In the genomic region with DNA sequence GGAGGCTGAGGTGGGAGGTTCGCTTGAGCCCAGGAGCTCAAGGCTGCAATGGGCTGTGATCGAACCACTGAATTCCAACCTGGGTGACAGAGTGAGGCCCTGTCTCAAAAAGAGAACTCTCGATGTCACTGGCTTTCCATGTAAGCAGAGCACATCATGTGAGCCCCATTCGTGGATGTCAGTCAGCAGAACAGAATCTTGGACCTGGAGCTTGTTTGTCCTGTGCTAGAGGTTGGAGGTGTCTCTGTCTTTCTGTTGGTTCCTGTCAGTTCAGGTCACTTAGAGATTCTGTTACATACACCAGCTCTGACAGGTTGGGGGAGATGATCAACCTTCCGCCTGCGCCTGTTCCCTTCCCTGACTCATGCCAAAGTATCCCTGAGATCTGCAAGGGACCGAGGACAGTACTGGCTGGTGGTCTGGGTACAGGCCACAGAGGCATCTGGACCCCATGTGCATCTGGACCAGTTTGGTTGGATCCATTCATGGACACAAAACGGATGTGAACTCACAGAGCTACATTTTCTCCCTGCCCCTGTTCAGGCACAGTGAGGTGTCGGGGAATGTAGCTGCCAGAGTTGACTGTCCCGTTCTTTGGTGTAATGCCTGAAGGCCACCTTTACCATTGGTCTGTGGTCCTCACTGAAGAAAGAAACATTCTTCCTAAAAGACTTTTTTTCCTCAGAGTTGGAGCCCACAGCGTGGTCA, we compare ENCODE assay signal across 1 cellular context.
TF ChIP-seq lines count a peak whose summit lies in the region.

No MANE protein-coding gene starts in this region.

TF ChIP-seq in HepG2, 621 proteins besides CTCF, POLR2A, EP300 and RAD21:
- TF ChIP-seq, protein P1, sequence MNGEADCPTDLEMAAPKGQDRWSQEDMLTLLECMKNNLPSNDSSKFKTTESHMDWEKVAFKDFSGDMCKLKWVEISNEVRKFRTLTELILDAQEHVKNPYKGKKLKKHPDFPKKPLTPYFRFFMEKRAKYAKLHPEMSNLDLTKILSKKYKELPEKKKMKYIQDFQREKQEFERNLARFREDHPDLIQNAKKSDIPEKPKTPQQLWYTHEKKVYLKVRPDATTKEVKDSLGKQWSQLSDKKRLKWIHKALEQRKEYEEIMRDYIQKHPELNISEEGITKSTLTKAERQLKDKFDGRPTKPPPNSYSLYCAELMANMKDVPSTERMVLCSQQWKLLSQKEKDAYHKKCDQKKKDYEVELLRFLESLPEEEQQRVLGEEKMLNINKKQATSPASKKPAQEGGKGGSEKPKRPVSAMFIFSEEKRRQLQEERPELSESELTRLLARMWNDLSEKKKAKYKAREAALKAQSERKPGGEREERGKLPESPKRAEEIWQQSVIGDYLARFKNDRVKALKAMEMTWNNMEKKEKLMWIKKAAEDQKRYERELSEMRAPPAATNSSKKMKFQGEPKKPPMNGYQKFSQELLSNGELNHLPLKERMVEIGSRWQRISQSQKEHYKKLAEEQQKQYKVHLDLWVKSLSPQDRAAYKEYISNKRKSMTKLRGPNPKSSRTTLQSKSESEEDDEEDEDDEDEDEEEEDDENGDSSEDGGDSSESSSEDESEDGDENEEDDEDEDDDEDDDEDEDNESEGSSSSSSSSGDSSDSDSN (CRISPR knock-in tag; IDR thresholded peaks at IDR 0.05): 0 out of 2 replicates have a peak, but pooled peaks have one; percentile 12
- TF ChIP-seq KDM3A (CRISPR knock-in tag; IDR thresholded peaks at IDR 0.05; ENCODE audit: low read depth): no peak
